In genomic region chr6:107491059-107491609, GRCh38 we compare ENCODE assay signal across 1 cellular context.
TF ChIP-seq lines count a peak whose summit lies in the region.

No MANE protein-coding gene starts in this region.

TF ChIP-seq in GM12878, 131 proteins besides CTCF, POLR2A, EP300 and RAD21 (continued from another document):
- no peak for TF ChIP-seq CEBPZ (IDR thresholded peaks at IDR 0.05; ENCODE audit: low read depth, low read length)
- no peak for TF ChIP-seq ZZZ3 (IDR thresholded peaks at IDR 0.05; ENCODE audit: control insufficient read depth, insufficient read length, low read depth)
- no peak for TF ChIP-seq NBN (IDR thresholded peaks at IDR 0.05)
- no peak for TF ChIP-seq SMAD1 (IDR thresholded peaks at IDR 0.05; ENCODE audit: low read depth, partially characterized antibody)
- TF ChIP-seq PRDM15 (CRISPR knock-in tag; IDR thresholded peaks at IDR 0.05): no peak
